In the genomic region with DNA sequence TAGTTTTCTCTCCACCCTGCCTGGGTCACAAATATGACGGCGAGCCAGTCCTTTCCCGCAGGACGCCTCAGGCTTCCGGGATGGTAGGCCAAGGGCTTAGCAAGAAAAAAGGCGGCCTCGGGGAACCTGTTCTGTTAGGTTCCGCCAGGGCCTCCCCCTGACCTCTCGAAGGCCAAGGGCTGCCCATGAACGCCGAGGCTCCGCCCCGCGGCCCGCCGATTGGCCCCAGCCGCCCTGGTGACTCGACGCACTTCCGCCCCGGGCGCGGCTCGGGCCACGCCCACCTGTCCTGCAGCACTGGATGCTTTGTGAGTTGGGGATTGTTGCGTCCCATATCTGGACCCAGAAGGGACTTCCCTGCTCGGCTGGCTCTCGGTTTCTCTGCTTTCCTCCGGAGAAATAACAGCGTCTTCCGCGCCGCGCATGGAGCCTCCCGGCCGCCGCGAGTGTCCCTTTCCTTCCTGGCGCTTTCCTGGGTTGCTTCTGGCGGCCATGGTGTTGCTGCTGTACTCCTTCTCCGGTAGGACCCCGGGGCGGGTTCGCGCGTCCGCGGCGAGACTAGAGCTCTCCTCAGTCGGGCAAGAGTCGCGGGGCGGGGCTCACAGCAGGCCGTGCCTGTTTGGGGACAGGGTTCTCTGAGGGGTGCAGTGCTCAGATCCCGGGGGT, we compare ENCODE assay signal across 8 cellular contexts. TPM values are rescaled to one million over a fixed set of nuclear protein-coding genes. Genes with fewer than 3 reads are reported as not detected.
A peak's percentile ranks its signal among the peaks of the same experiment; 100 is the strongest.
DNase-seq lines count a peak whose midpoint lies in the region; ATAC-seq, FAIRE-seq and TF ChIP-seq lines count a peak whose summit lies in the region.

A gene (plus strand): TSS at position 265 of the 666 bp plus-strand sequence. CDS start 159 bp downstream, at position 424.

- no peak for FAIRE-seq in bronchial epithelial cell (lab: Jason Lieb, UNC)

- POLR2A ChIA-PET in AG04449 (lab: Yijun Ruan, JAX): interaction anchor here (1.3 kb wide), 1 partner anchor 36 kb away, joined by 3 read pairs; no protein-coding TSS in a partner anchor

- no peaks in the 10 kb centered on the region for H3K27me3 ChIP-seq in bronchial epithelial cell (ENCODE audit: control insufficient read depth, insufficient read depth, low read length)

- CTCF ChIA-PET in AG04449 (lab: Yijun Ruan, JAX): interaction anchor here (2.2 kb wide), 1 partner anchor 46 kb away, joined by 10 read pairs; no protein-coding TSS in a partner anchor

- H3K4me3 ChIP-seq in AG04449 (ENCODE audit: low read depth, low read length) (peak within 1 kb of the TSS; percentile 84), WI38 (ENCODE audit: low read depth, low read length) (peak within 1 kb of the TSS; percentile 92), bronchial epithelial cell (ENCODE audit: low read depth, low read length) (peak within 1 kb of the TSS; percentile 65)

- no peaks in the 10 kb centered on the region for H3K36me3 ChIP-seq in bronchial epithelial cell (ENCODE audit: control insufficient read depth, insufficient read depth, low read length)

- peak; percentile 29 for DNase-seq in AG04449 (ENCODE audit: low read depth, low spot score)
- DNase-seq in NCI-H2227 treated with DMSO at 0.1 percent for 48 hours (lab: John Stamatoyannopoulos, UW): peak; percentile 93
- DNase-seq in bronchial epithelial cell (ENCODE audit: low read depth): peak; percentile 94
- peak; percentile 96 for DNase-seq in iPS-NIHi7 (ENCODE audit: extremely low spot score)
- peak; percentile 67 for DNase-seq in smooth muscle cell of the brain vasculature (ENCODE audit: low read depth, low spot score)

- ATAC-seq in GM18907 (IDR thresholded peaks at IDR 0.05; ENCODE audit: unreplicated experiment) (peak; percentile 96), HG03159 (IDR thresholded peaks at IDR 0.05; ENCODE audit: unreplicated experiment) (peak; percentile 96)

- TF ChIP-seq CTCF in AG04449 (IDR thresholded peaks at IDR 0.05; ENCODE audit: insufficient read depth, low read length, missing control alignments) (no peak), WI38 (IDR thresholded peaks at IDR 0.05; ENCODE audit: low read depth, low read length) (no peak), bronchial epithelial cell (IDR thresholded peaks at IDR 0.05; ENCODE audit: insufficient read depth, low read length, severe bottlenecking) (no peak)

RNA-seq across cellular contexts. Expression of the gene that starts here (rescaled TPM):
- 128 and 192 TPM in 2 replicates for total RNA-seq in bronchial epithelial cell

Comparison
In these comparisons a context has a peak if more than half of its experiments do, and no peak if none do; other contexts are left out.
1. Peak in every context shown above with its lines: DNase-seq, ATAC-seq and H3K4me3 ChIP-seq.
2. DNase-seq: peak in every context shown above with its lines; median percentile 96 in iPS-NIHi7; 94 in bronchial epithelial cell; 93 in NCI-H2227 treated with DMSO at 0.1 percent for 48 hours; 67 in smooth muscle cell of the brain vasculature; 29 in AG04449.